8 cellular contexts compared by ENCODE assay signal in the genomic region with DNA sequence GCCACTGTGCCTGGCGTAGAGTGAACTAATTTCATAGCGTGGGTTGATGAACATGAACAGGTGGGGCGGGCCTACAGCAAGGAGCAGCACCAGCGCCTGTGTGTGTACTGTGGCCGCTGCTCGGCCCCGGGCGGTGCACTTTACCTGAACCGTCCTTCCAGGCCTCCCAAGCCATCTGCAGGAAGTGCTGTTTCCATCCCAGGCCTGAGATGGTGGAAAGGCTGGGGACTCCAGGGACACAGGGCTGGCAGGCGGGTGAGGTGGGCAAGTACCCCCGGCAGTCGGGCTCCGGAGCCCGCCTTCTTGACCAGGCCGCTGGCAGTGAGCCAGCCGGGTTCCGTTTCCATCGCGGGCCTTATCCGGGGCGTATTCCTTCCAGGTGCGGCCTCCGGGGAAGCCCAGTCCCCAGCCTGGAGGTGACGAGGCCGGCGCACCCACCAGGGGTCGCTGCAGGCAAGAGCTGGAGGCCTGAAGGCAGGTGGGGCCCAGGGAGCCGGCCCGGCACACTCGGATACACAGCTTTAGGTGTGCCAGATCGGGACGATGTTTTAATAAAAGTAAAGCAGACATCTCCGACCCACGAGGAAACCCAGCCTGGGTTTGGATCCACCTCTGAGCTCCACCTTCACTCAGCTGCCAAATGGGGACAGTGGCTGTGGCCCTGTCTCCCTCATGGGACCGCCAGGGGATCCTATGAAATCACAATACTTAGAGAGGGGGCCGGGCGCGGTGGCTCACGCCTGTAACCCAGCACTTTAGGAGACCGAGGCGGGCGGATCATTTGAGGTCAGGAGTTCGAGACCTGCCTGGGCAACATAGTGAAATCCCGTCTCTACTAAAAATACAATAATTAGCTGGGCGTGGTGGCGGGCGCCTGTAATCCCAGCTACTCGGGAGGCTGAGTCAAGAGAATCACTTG. TPM values are rescaled to one million over a fixed set of nuclear protein-coding genes. Genes with fewer than 3 reads are reported as not detected.
DNase-seq lines count a peak whose midpoint lies in the region; ATAC-seq and TF ChIP-seq lines count a peak whose summit lies in the region.

No MANE protein-coding gene starts in this region.

- ATAC-seq in GM21526 (IDR thresholded peaks at IDR 0.05; ENCODE audit: low FRiP score, unreplicated experiment) (peak; percentile 59), T-helper 17 cell (peak; percentile 82)

- no peaks in the 10 kb centered on the region for H3F3A ChIP-seq in Loucy (ENCODE audit: low read depth)

- peaks cover 64% of the 10 kb centered on the region for H3K27me3 Mint-ChIP-seq in Calu3 (ENCODE audit: unreplicated experiment)
- peaks cover 43% of the 10 kb centered on the region for H3K27me3 Mint-ChIP-seq in T-helper 17 cell

- H3K4me2 ChIP-seq in Loucy (ENCODE audit: low read depth, low read length, poor library complexity, severe bottlenecking): peak overlapping the region; percentile 48

- intact Hi-C loops in Calu3 (cut with micrococcal nuclease; ENCODE audit: unreplicated experiment): loop anchor here (1.0 to 10.0 kb wide), 3 partner anchors 65 to 749 kb away; no protein-coding TSS in a partner anchor

- H3K79me2 ChIP-seq in Loucy (ENCODE audit: insufficient read depth, low read length): no peaks in the 10 kb centered on the region

- H4K20me1 ChIP-seq in Loucy (ENCODE audit: insufficient read depth, low read length, poor library complexity, severe bottlenecking): no peaks in the 10 kb centered on the region

- TF ChIP-seq CTCF in Calu3 (IDR thresholded peaks at IDR 0.05; ENCODE audit: unreplicated experiment): peak; percentile 91
- peak; percentile 89 for TF ChIP-seq CTCF in Loucy (conservative IDR thresholded peaks at IDR 0.05; ENCODE audit: low read length)

- H3K27ac Mint-ChIP-seq in Calu3 (ENCODE audit: unreplicated experiment) (no peak overlapping the region), T-helper 17 cell (peak overlapping the region; percentile 39)

- H3K36me3 Mint-ChIP-seq in Calu3 (ENCODE audit: insufficient read depth, unreplicated experiment): peaks cover 6% of the 10 kb centered on the region
- H3K36me3 Mint-ChIP-seq in T-helper 17 cell (ENCODE audit: low read depth): no peaks in the 10 kb centered on the region

- H3K9me3 Mint-ChIP-seq in Calu3 (ENCODE audit: low read depth, unreplicated experiment): no peaks in the 10 kb centered on the region

- peak; percentile 95 for DNase-seq in Calu3
- DNase-seq in T-helper 17 cell: peak; percentile 64 to 82 (median 71)
- peak in 33 of 58 donors; percentile 18 to 79 (median 50) for DNase-seq in anterior cingulate cortex (lab: John Stamatoyannopoulos, UW)
- DNase-seq in iris pigment epithelial cell (ENCODE audit: low read depth): peak; percentile 33
- peak; percentile 62 for DNase-seq in stimulated activated CD4-positive, alpha-beta T cell treated with anti-CD3 and anti-CD28 coated beads, Interleukin-2, amount 100 ng/mL, for 4 hours (ENCODE audit: low read depth)
- DNase-seq in foreskin melanocyte: no peak

- H3K9me2 ChIP-seq in Loucy (replicated peaks; ENCODE audit: low read depth, low read length): no peaks in the 10 kb centered on the region

- no peaks in the 10 kb centered on the region for H3K27me3 ChIP-seq in Loucy (ENCODE audit: insufficient read depth, low read length, poor library complexity, severe bottlenecking)

- H3K4me1 Mint-ChIP-seq in Calu3 (ENCODE audit: low read depth, unreplicated experiment) (no peaks in the 10 kb centered on the region), T-helper 17 cell (peaks cover 11% of the 10 kb centered on the region)

- H3K36me3 ChIP-seq in Loucy (ENCODE audit: insufficient read depth, low read length): no peaks in the 10 kb centered on the region

- H3K4me3 Mint-ChIP-seq in Calu3 (ENCODE audit: low read depth, unreplicated experiment) (no peak overlapping the region), T-helper 17 cell (no peak overlapping the region)

- H3K4me1 ChIP-seq in Loucy (ENCODE audit: insufficient read depth, low read length, poor library complexity, severe bottlenecking): no peaks in the 10 kb centered on the region

- peak overlapping the region; percentile 76 for H2AFZ ChIP-seq in Loucy (ENCODE audit: low read length)

- BruUV-seq in Calu3 (replicated peaks; lab: Mats Ljungman, UMichigan): no TSS peak

- CTCF ChIA-PET in Calu3 (lab: Charles Lee): interaction anchor here (0.6 to 1.2 kb wide), 19 partner anchors 9 to 749 kb away, joined by 3 to 15 read pairs (median 4); a partner anchor contains a TSS

- no peak overlapping the region for H3K9ac ChIP-seq in Loucy (ENCODE audit: low read depth, low read length, poor library complexity, severe bottlenecking)

- H3K9me3 ChIP-seq in Loucy (ENCODE audit: insufficient read depth, low read depth, low read length) (no peaks in the 10 kb centered on the region), T-helper 17 cell (ENCODE audit: control insufficient read depth, low read length, poor library complexity, severe bottlenecking) (no peaks in the 10 kb centered on the region)

- H3K4me3 ChIP-seq in Loucy (ENCODE audit: low read length, poor library complexity, severe bottlenecking): no peak overlapping the region

RNA-seq across cellular contexts. Expression of a gene that starts 22.7 kb away (rescaled TPM):
- total RNA-seq in Calu3 (2022) (313 and 317 TPM in 2 replicates), T-helper 17 cell (10 to 100 TPM; 53.3 to 57.4 TPM)
